In genomic region chr6:27809067-27809938, GRCh38 we compare ENCODE assay signal across 8 cellular contexts.
DNase-seq lines count a peak whose midpoint lies in the region; ATAC-seq, FAIRE-seq and TF ChIP-seq lines count a peak whose summit lies in the region.

No MANE protein-coding gene starts in this region.

- H3K23ac ChIP-seq in H1 (ENCODE audit: insufficient read length), result no peak overlapping the region

- H3K14ac ChIP-seq in H1 (ENCODE audit: insufficient read length), result no peak overlapping the region

- no peak overlapping the region for H3K4ac ChIP-seq in H1 (replicated peaks; ENCODE audit: insufficient read length, low read depth, low read length)

- peaks cover 5% of the 10 kb centered on the region for H3K36me3 ChIP-seq in NT2/D1 (ENCODE audit: insufficient read depth, insufficient read length, low read length)
- no peaks in the 10 kb centered on the region for H3K36me3 ChIP-seq in H1 (ENCODE audit: control insufficient read depth in 2 of 4, insufficient read depth in 4 of 4, low read length in 3 of 4)
- H3K36me3 ChIP-seq in osteoblast (ENCODE audit: insufficient read depth, low read length), result no peaks in the 10 kb centered on the region

- WGBS in H1 (ENCODE audit: extremely low coverage in 1 of 2, insufficient coverage in 1 of 2, insufficient read length in 1 of 2, insufficient replicate concordance in 2 of 2, low coverage in 1 of 2, low lambda C conversion rate in 2 of 2, missing lambda C conversion rate in 1 of 2), 2 experiments, result 3% methylated on average over 7 of the region's 7 CpGs; no CpG with 5 or more reads in 1 of the 2 experiments

- TF ChIP-seq CTCF in Calu3 (IDR thresholded peaks at IDR 0.05; ENCODE audit: unreplicated experiment) (no peak), H1 (IDR thresholded peaks at IDR 0.05; ENCODE audit: control extremely low read depth in 1 of 3, insufficient read depth in 1 of 3, low read depth in 1 of 3, low read length in 3 of 3) (no peak), osteoblast (IDR thresholded peaks at IDR 0.05; ENCODE audit: extremely low read depth, low read depth, low read length) (no peak)

- H4K8ac ChIP-seq in H1 (ENCODE audit: extremely low read depth, insufficient read depth, low read length), result no peak overlapping the region

- H3K36me3 Mint-ChIP-seq in Calu3 (ENCODE audit: insufficient read depth, unreplicated experiment), result peaks cover 61% of the 10 kb centered on the region

- H3K9ac ChIP-seq in NT2/D1 (ENCODE audit: insufficient read length, low read depth) (peak overlapping the region; percentile 97), H1 (replicated peaks in 1 of 4; ENCODE audit: extremely low read depth in 1 of 4, low read depth in 3 of 4, low read length in 3 of 4) (peak overlapping the region in 3 of 4 experiments; percentile 89 to 93 (median 91); a peak in 6 of 7 replicates)

- H3K79me2 ChIP-seq in H1 (ENCODE audit: control insufficient read depth in 1 of 2, insufficient read depth in 2 of 2, low read length in 2 of 2) (peaks cover 0 to 6% of the 10 kb centered on the region in 2 experiments; a peak in 1 of 4 replicates), osteoblast (ENCODE audit: insufficient read depth, low read length) (no peaks in the 10 kb centered on the region)

- H3K9me3 ChIP-seq in NT2/D1 (ENCODE audit: insufficient read depth, low read length) (no peaks in the 10 kb centered on the region), H1 (ENCODE audit: insufficient read depth in 2 of 2, low read depth in 1 of 2, low read length in 1 of 2) (no peaks in the 10 kb centered on the region), osteoblast (ENCODE audit: low read depth, low read length) (no peaks in the 10 kb centered on the region)

- no peaks in the 10 kb centered on the region for H3K27me3 ChIP-seq in NT2/D1 (ENCODE audit: insufficient read depth, insufficient read length)
- H3K27me3 ChIP-seq in H1 (replicated peaks in 1 of 4; ENCODE audit: control insufficient read depth in 3 of 4, extremely low read depth in 1 of 4, insufficient read depth in 3 of 4, low read length in 3 of 4), result no peaks in the 10 kb centered on the region
- no peaks in the 10 kb centered on the region for H3K27me3 ChIP-seq in osteoblast (ENCODE audit: insufficient read depth, low read length)

- peak overlapping the region; percentile 81 to 99 for H3K4me2 ChIP-seq in H1 (ENCODE audit: insufficient read depth in 1 of 2, low read depth in 2 of 2, low read length in 2 of 2)
- peak overlapping the region; percentile 94 for H3K4me2 ChIP-seq in osteoblast (ENCODE audit: insufficient read depth, low read length)

- peak overlapping the region; percentile 54 for H3K56ac ChIP-seq in H1 (replicated peaks; ENCODE audit: insufficient read length, low read depth, low read length)

- H2BK15ac ChIP-seq in H1 (ENCODE audit: low read length), result no peak overlapping the region

- no peak for ATAC-seq in HG02981 (IDR thresholded peaks at IDR 0.05; ENCODE audit: unreplicated experiment)
- ATAC-seq in GM18868 (IDR thresholded peaks at IDR 0.05; ENCODE audit: unreplicated experiment), result no peak

- no peak overlapping the region for H2BK12ac ChIP-seq in H1 (ENCODE audit: low read depth, low read length)

- H2AFZ ChIP-seq in H1 (ENCODE audit: low read length) (no peak overlapping the region), osteoblast (ENCODE audit: low read length) (no peak overlapping the region)

- H2BK5ac ChIP-seq in H1 (ENCODE audit: low read depth, low read length), result peak overlapping the region; percentile 98; the same call in 1 of the 2 replicates

- no TSS peak for BruUV-seq in Calu3 (replicated peaks; lab: Mats Ljungman, UMichigan)

- H4K91ac ChIP-seq in H1 (replicated peaks; ENCODE audit: insufficient read length, low read length), result no peak overlapping the region

- H2BK20ac ChIP-seq in H1 (ENCODE audit: low read length), result no peak overlapping the region

- H3K4me3 Mint-ChIP-seq in Calu3 (ENCODE audit: low read depth, unreplicated experiment), result peak overlapping the region; percentile 92

- H3K79me1 ChIP-seq in H1 (ENCODE audit: low read depth, low read length), result no peaks in the 10 kb centered on the region

- DNase-seq in Calu3 (no peak), NT2/D1 (ENCODE audit: low read depth, low spot score) (no peak), H1 (ENCODE audit: low read depth in 1 of 2, low spot score in 2 of 2) (no peak), osteoblast (ENCODE audit: insufficient read length, low spot score, missing footprints) (no peak), inferior parietal cortex (ENCODE audit: extremely low spot score) (no peak), HuH-7 (ENCODE audit: low spot score) (no peak)

- H2AK5ac ChIP-seq in H1 (ENCODE audit: low read depth, low read length), result no peak overlapping the region

- no peaks in the 10 kb centered on the region for H3K9me3 Mint-ChIP-seq in Calu3 (ENCODE audit: low read depth, unreplicated experiment)

- H2BK120ac ChIP-seq in H1 (replicated peaks; ENCODE audit: low read depth, low read length), result no peak overlapping the region

- no peak for TF ChIP-seq RAD21 in H1 (IDR thresholded peaks at IDR 0.05 in 1 of 2, conservative IDR thresholded peaks at IDR 0.05 in 1 of 2; ENCODE audit: low read depth in 2 of 2, low read length in 2 of 2)

- peak overlapping the region; percentile 99 for H3K27ac Mint-ChIP-seq in Calu3 (ENCODE audit: unreplicated experiment)

- POLR2A ChIA-PET in H1 (lab: Charles Lee; ENCODE audit: partially characterized antibody), result interaction anchor here (0.6 to 11.2 kb wide), 38 partner anchors 12 to 1788 kb away, joined by 3 to 959 read pairs (median 18); a partner anchor contains a TSS

- no peak for TF ChIP-seq POLR2A in H1 (IDR thresholded peaks at IDR 0.05; ENCODE audit: control extremely low read depth in 1 of 2, low read depth in 2 of 2, low read length in 2 of 2)

- CTCF ChIA-PET in Calu3 (lab: Charles Lee), result interaction anchor here (0.5 to 2.2 kb wide), 8 partner anchors 13 to 662 kb away, joined by 3 to 10 read pairs (median 6); a partner anchor contains a TSS
- CTCF ChIA-PET in H1 (lab: Charles Lee; ENCODE audit: partially characterized antibody), result interaction anchor here (1.1 to 4.0 kb wide), 9 partner anchors 9 to 663 kb away, joined by 3 to 11 read pairs (median 4); a partner anchor contains a TSS

- no peaks in the 10 kb centered on the region for H4K20me1 ChIP-seq in H1 (replicated peaks in 1 of 2; ENCODE audit: control insufficient read depth in 1 of 2, insufficient read depth in 2 of 2, low read length in 2 of 2)
- H4K20me1 ChIP-seq in osteoblast (ENCODE audit: insufficient read depth, low read length), result no peaks in the 10 kb centered on the region

- intact Hi-C loops in Calu3 (cut with micrococcal nuclease; ENCODE audit: unreplicated experiment), result loop anchor here (2.0 kb wide), 1 partner anchor 663 kb away; a partner anchor contains a TSS

- no peaks in the 10 kb centered on the region for H3K27me3 Mint-ChIP-seq in Calu3 (ENCODE audit: unreplicated experiment)

- H3K18ac ChIP-seq in H1 (ENCODE audit: extremely low read depth, low read length), result 0 out of 2 replicates have a peak overlapping the region, but pooled peaks have one; percentile 40

- no peak for TF ChIP-seq EP300 in H1 (IDR thresholded peaks at IDR 0.05; ENCODE audit: borderline replicate concordance in 1 of 2, low read depth in 2 of 2, low read length in 2 of 2)

- peaks cover 15% of the 10 kb centered on the region; the same call in 1 of the 2 replicates for H3K23me2 ChIP-seq in H1 (ENCODE audit: low read depth, low read length)

- H3K4me1 Mint-ChIP-seq in Calu3 (ENCODE audit: low read depth, unreplicated experiment), result peaks cover 22% of the 10 kb centered on the region

- H3K27ac ChIP-seq in H1 (ENCODE audit: low read depth, low read length), result peak overlapping the region; percentile 91; the same call in 1 of the 2 replicates
- peak overlapping the region; percentile 89 for H3K27ac ChIP-seq in osteoblast (ENCODE audit: low read depth, low read length)

- peak overlapping the region; percentile 90 for H3K4me3 ChIP-seq in NT2/D1 (ENCODE audit: insufficient read length, low read depth)
- peak overlapping the region; percentile 78 to 96 (median 89) for H3K4me3 ChIP-seq in H1 (ENCODE audit: extremely low read depth in 1 of 4, insufficient read depth in 2 of 4, low read depth in 3 of 4, low read length in 4 of 4)
- H3K4me3 ChIP-seq in osteoblast (ENCODE audit: insufficient read depth, low read length), result peak overlapping the region; percentile 90

- FAIRE-seq in H1 (lab: Jason Lieb, UNC), result no peak

- H3K4me1 ChIP-seq in NT2/D1 (ENCODE audit: insufficient read depth, insufficient read length) (no peaks in the 10 kb centered on the region), H1 (replicated peaks in 1 of 4; ENCODE audit: control insufficient read depth in 3 of 4, insufficient read depth in 4 of 4, low read length in 3 of 4) (peaks cover 0 to 6% (median 3%) of the 10 kb centered on the region in 4 experiments; a peak in 4 of 7 replicates), osteoblast (ENCODE audit: insufficient read depth, low read length) (peaks cover 28% of the 10 kb centered on the region)

- peak overlapping the region; percentile 96 for H4K5ac ChIP-seq in H1 (ENCODE audit: insufficient read length, low read depth, low read length)

TF ChIP-seq in H1, 55 proteins besides CTCF, POLR2A, EP300 and RAD21 (continues in another document):
- no peak for TF ChIP-seq MAX (IDR thresholded peaks at IDR 0.05)
- TF ChIP-seq GABPA (IDR thresholded peaks at IDR 0.05; ENCODE audit: borderline replicate concordance, insufficient read depth, low read length), result no peak
- TF ChIP-seq TAF7 (optimal IDR thresholded peaks at IDR 0.05; ENCODE audit: borderline replicate concordance, low read depth, low read length), result peak; percentile 70
- no peak for TF ChIP-seq KDM4A (IDR thresholded peaks at IDR 0.05; ENCODE audit: low read depth, low read length, severe bottlenecking)
